In genomic region chr2:179726461-179727180, GRCh38 we compare ENCODE assay signal across 22 cellular contexts.
"Had no signal": no experiment of that assay in that cellular context is flagged by ENCODE, and none has a peak within 500 bp of the region (broad histone marks: within the 10 kb centered on the region; RNA-seq: fewer than 3 reads in every experiment).

No MANE protein-coding gene starts in this region.

- H3K9me3 Mint-ChIP-seq: effector memory CD8-positive, alpha-beta T cell; natural killer cell treated with Interleukin-12 subunit alpha and Interleukin-12 subunit beta and Interleukin-15 and Interleukin-18, amount 100 ng/mL, for 72 hours; stimulated activated naive CD8-positive, alpha-beta T cell treated with anti-CD3 and anti-CD28 coated beads, Interleukin-15, amount 100 ng/mL, for 72 hours had no signal

- H3K27me3 Mint-ChIP-seq: effector memory CD8-positive, alpha-beta T cell; natural killer cell treated with Interleukin-12 subunit alpha and Interleukin-12 subunit beta and Interleukin-15 and Interleukin-18, amount 100 ng/mL, for 72 hours; progenitor cell of endocrine pancreas; stimulated activated naive CD8-positive, alpha-beta T cell treated with anti-CD3 and anti-CD28 coated beads, Interleukin-15, amount 100 ng/mL, for 72 hours had no signal

- H3K27ac Mint-ChIP-seq: effector memory CD8-positive, alpha-beta T cell; immature natural killer cell; natural killer cell treated with Interleukin-12 subunit alpha and Interleukin-12 subunit beta and Interleukin-15 and Interleukin-18, amount 100 ng/mL, for 72 hours; progenitor cell of endocrine pancreas; stimulated activated naive B cell treated with anti-CD40 and anti-IgM and Interleukin-4, amounts not matched to agents 10 μg/mL and 1 μg/mL and 100 μg/mL, for 72 hours; stimulated activated naive CD8-positive, alpha-beta T cell treated with anti-CD3 and anti-CD28 coated beads, Interleukin-15, amount 100 ng/mL, for 72 hours had no signal

- H3K4me1 Mint-ChIP-seq: immature natural killer cell; stimulated activated naive B cell treated with anti-CD40 and anti-IgM and Interleukin-4, amounts not matched to agents 10 μg/mL and 1 μg/mL and 100 μg/mL, for 72 hours; stimulated activated naive CD8-positive, alpha-beta T cell treated with anti-CD3 and anti-CD28 coated beads, Interleukin-15, amount 100 ng/mL, for 72 hours had no signal

- ATAC-seq: effector memory CD8-positive, alpha-beta T cell; gastroesophageal sphincter; natural killer cell treated with Interleukin-12 subunit alpha and Interleukin-12 subunit beta and Interleukin-15 and Interleukin-18, amount 100 ng/mL, for 72 hours; pancreas; right lobe of liver; stimulated activated naive B cell treated with anti-CD40 and anti-IgM and Interleukin-4, amounts not matched to agents 10 μg/mL and 1 μg/mL and 100 μg/mL, for 72 hours; stimulated activated naive CD8-positive, alpha-beta T cell treated with anti-CD3 and anti-CD28 coated beads, Interleukin-15, amount 100 ng/mL, for 72 hours had no signal

- DNase-seq: effector memory CD8-positive, alpha-beta T cell; esophagus squamous epithelium; foreskin fibroblast; immature natural killer cell; left ventricle myocardium inferior; mesenchymal stem cell; midbrain; occipital lobe; pancreas; right lobe of liver; spleen; stimulated activated CD4-positive, alpha-beta T cell treated with anti-CD3 and anti-CD28 coated beads, Interleukin-15, amount 100 ng/mL, for 24 hours; stimulated activated CD4-positive, alpha-beta T cell treated with anti-CD3 and anti-CD28 coated beads, Interleukin-1b, Interleukin-23, amount 100 ng/mL, for 48 hours; stimulated activated CD4-positive, alpha-beta T cell treated with anti-CD3 and anti-CD28 coated beads, Interleukin-4, amount 100 ng/mL, for 24 hours; stimulated activated naive B cell treated with anti-CD40 and anti-IgM and Interleukin-4, amounts not matched to agents 10 μg/mL and 1 μg/mL and 100 μg/mL, for 72 hours; stimulated activated naive CD8-positive, alpha-beta T cell treated with anti-CD3 and anti-CD28 coated beads, Interleukin-15, amount 100 ng/mL, for 72 hours; testis; transverse colon had no signal

- H3K36me3 Mint-ChIP-seq: immature natural killer cell; natural killer cell treated with Interleukin-12 subunit alpha and Interleukin-12 subunit beta and Interleukin-15 and Interleukin-18, amount 100 ng/mL, for 72 hours; stimulated activated naive B cell treated with anti-CD40 and anti-IgM and Interleukin-4, amounts not matched to agents 10 μg/mL and 1 μg/mL and 100 μg/mL, for 72 hours had no signal

- H3K4me3 ChIP-seq: esophagus squamous epithelium, gastroesophageal sphincter, left ventricle myocardium inferior, lung, pancreas, right lobe of liver, spleen, testis, transverse colon had no signal

- H3K4me3 Mint-ChIP-seq: effector memory CD8-positive, alpha-beta T cell; immature natural killer cell; natural killer cell treated with Interleukin-12 subunit alpha and Interleukin-12 subunit beta and Interleukin-15 and Interleukin-18, amount 100 ng/mL, for 72 hours; stimulated activated naive B cell treated with anti-CD40 and anti-IgM and Interleukin-4, amounts not matched to agents 10 μg/mL and 1 μg/mL and 100 μg/mL, for 72 hours; stimulated activated naive CD8-positive, alpha-beta T cell treated with anti-CD3 and anti-CD28 coated beads, Interleukin-15, amount 100 ng/mL, for 72 hours had no signal
